ENCODE assay signal across 8 cellular contexts in the genomic region with DNA sequence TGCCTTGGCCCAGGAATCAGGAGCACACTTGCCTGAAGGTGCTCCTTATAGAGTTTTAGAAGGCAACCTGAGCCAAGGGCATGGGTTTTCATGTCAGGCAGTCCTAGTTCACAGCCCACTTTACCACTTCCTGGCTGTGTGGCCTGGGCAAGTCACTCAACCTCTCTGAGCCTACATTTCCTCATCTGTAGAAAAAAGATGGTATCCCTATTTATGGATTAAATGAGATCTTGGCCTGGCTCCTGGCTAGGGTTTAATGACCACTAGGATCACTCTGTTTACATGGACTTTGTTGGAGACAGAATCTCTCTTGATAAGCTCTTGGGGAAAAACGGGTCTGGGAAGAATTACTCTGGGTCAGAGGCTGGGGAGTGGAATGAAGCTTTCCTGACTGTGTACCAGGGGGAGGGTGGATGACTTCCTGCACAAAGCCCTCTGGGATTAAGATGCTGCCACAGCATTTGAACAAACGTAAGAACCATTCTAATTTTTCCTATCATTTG. TPM values are rescaled to one million over a fixed set of nuclear protein-coding genes. Genes with fewer than 3 reads are reported as not detected.
DNase-seq lines count a peak whose midpoint lies in the region; ATAC-seq and TF ChIP-seq lines count a peak whose summit lies in the region.

No MANE protein-coding gene starts in this region.

- H3K4me1 ChIP-seq in breast epithelium, result peaks cover 15 to 17% of the 10 kb centered on the region in 2 donors
- H3K4me1 ChIP-seq in muscle layer of duodenum (ENCODE audit: control insufficient read depth in 1 of 2, insufficient read depth in 2 of 2, low read length in 2 of 2), result peaks cover 3 to 10% of the 10 kb centered on the region in 2 donors

- H3K27me3 ChIP-seq in breast epithelium (no peaks in the 10 kb centered on the region), muscle layer of duodenum (ENCODE audit: low read depth, low read length) (no peaks in the 10 kb centered on the region)

- no peaks in the 10 kb centered on the region for H3K9me3 ChIP-seq in breast epithelium
- H3K9me3 ChIP-seq in muscle layer of duodenum (ENCODE audit: control insufficient read depth in 1 of 2, low read length in 2 of 2), result no peaks in the 10 kb centered on the region

- no peaks in the 10 kb centered on the region for H3K36me3 Mint-ChIP-seq in endothelial cell (ENCODE audit: low read depth, unreplicated experiment)

- intact Hi-C loops in breast epithelium (cut with DNase I; ENCODE audit: low total_unique reads), result no loop called here

- H3K4me3 Mint-ChIP-seq in endothelial cell (ENCODE audit: unreplicated experiment), result no peak overlapping the region

- ATAC-seq in GM21723 (IDR thresholded peaks at IDR 0.05; ENCODE audit: unreplicated experiment), result no peak

- TF ChIP-seq CTCF in breast epithelium (IDR thresholded peaks at IDR 0.05) (no peak), endothelial cell (IDR thresholded peaks at IDR 0.05; ENCODE audit: unreplicated experiment) (no peak)

- H3K27ac ChIP-seq in breast epithelium (peak overlapping the region; percentile 96 to 99), muscle layer of duodenum (ENCODE audit: low read length) (peak overlapping the region; percentile 96)

- H3K4me1 Mint-ChIP-seq in endothelial cell (ENCODE audit: unreplicated experiment), result peaks cover 35% of the 10 kb centered on the region

- DNase-seq in stimulated activated naive CD4-positive, alpha-beta T cell treated with Interleukin-2 at 50 U/mL for 16 hours (lab: John Stamatoyannopoulos, UW), result peak; percentile 49
- no peak for DNase-seq in stimulated activated naive CD4-positive, alpha-beta T cell (lab: John Stamatoyannopoulos, UW)
- DNase-seq in breast epithelium (ENCODE audit: low spot score in 2 of 2) (no peak), endothelial cell (ENCODE audit: low spot score) (no peak), cerebellar cortex (ENCODE audit: low spot score) (no peak)
- no peak for DNase-seq in stimulated activated CD4-positive, alpha-beta T cell treated with anti-CD3 and anti-CD28 coated beads, Interleukin-1b, Interleukin-23, amount 100 ng/mL, for 48 hours

- no peak for TF ChIP-seq POLR2A in breast epithelium (IDR thresholded peaks at IDR 0.05)

- H3K27ac Mint-ChIP-seq in endothelial cell (ENCODE audit: unreplicated experiment), result no peak overlapping the region

- H3K27me3 Mint-ChIP-seq in endothelial cell (ENCODE audit: unreplicated experiment), result peaks cover 13% of the 10 kb centered on the region

- H3K36me3 ChIP-seq in breast epithelium (no peaks in the 10 kb centered on the region), muscle layer of duodenum (ENCODE audit: control insufficient read depth in 1 of 2, insufficient read depth in 2 of 2, low read length in 2 of 2) (peaks cover 0 to 7% of the 10 kb centered on the region in 2 donors)

- H3K4me3 ChIP-seq in breast epithelium (peak overlapping the region; percentile 78 to 86 (median 83)), muscle layer of duodenum (ENCODE audit: low read depth in 1 of 2, low read length in 2 of 2) (peak overlapping the region in 1 of 2 donors; percentile 91)

- no peaks in the 10 kb centered on the region for H3K9me3 Mint-ChIP-seq in endothelial cell (ENCODE audit: unreplicated experiment)

RNA-seq across cellular contexts. Expression of gene MT2A, which starts 2.3 kb away (rescaled TPM):
- 100 to 1,000 TPM; 352 to 543 (median 428) TPM for total RNA-seq in breast epithelium
- total RNA-seq in endothelial cell (ENCODE audit: unreplicated experiment), result 2.4 TPM

RNA-seq across cellular contexts. Expression of gene MT1E, which starts 14.9 kb away (rescaled TPM):
- 100 to 1,000 TPM; 284 to 698 (median 513) TPM for total RNA-seq in breast epithelium
- not detected for total RNA-seq in endothelial cell (ENCODE audit: unreplicated experiment)

RNA-seq across cellular contexts. Expression of gene MT3, which starts 21.3 kb away (rescaled TPM):
- total RNA-seq in breast epithelium, result not detected
- not detected for total RNA-seq in endothelial cell (ENCODE audit: unreplicated experiment)

RNA-seq across cellular contexts. Expression of gene MT1M, which starts 21.8 kb away (rescaled TPM):
- total RNA-seq in breast epithelium (100 to 1,000 TPM in 1 of 3 donors, 10 to 100 TPM in 2; 42.9 to 120 (median 46.0) TPM), endothelial cell (ENCODE audit: unreplicated experiment) (not detected)

RNA-seq across cellular contexts. Expression of gene MT1A, which starts 27.8 kb away (rescaled TPM):
- total RNA-seq in breast epithelium (100 to 1,000 TPM in 2 of 3 donors, 10 to 100 TPM in 1; 97.8 to 672 (median 130) TPM), endothelial cell (ENCODE audit: unreplicated experiment) (not detected)

Comparison
In these comparisons a context has a peak if more than half of its experiments do, and no peak if none do; other contexts are left out.
1. RNA of gene MT2A, which starts 2.3 kb away (total RNA-seq): 352 to 543 TPM in breast epithelium; 2.4 TPM in endothelial cell (single experiment); every median in the first group is over 100 times any median in the second.
2. RNA of gene MT1E, which starts 14.9 kb away (total RNA-seq): 284 to 698 TPM in breast epithelium; not detected in endothelial cell (single experiment); every median in the first group is over 100 times any median in the second.